ENCODE assay signal across 13 cellular contexts in genomic region chr5:143641549-143641955, GRCh38.
DNase-seq lines count a peak whose midpoint lies in the region; ATAC-seq and TF ChIP-seq lines count a peak whose summit lies in the region.
"Had no signal": no experiment of that assay in that cellular context is flagged by ENCODE, and none has a peak within 500 bp of the region (broad histone marks: within the 10 kb centered on the region; RNA-seq: fewer than 3 reads in every experiment).

No MANE protein-coding gene starts in this region.

- H3K4me3 ChIP-seq in fibroblast of villous mesenchyme (ENCODE audit: low read depth, low read length): no peak overlapping the region
- H3K4me3 ChIP-seq: left ventricle myocardium inferior, ovary had no signal

- H3K36me3 Mint-ChIP-seq in activated CD4-positive, alpha-beta T cell treated with anti-CD3 and anti-CD28 coated beads, Interleukin-2, amount 10 ng/mL, durations not matched to agents 24 days and 14 days (ENCODE audit: low read depth): no peaks in the 10 kb centered on the region
- H3K36me3 Mint-ChIP-seq: CD8-positive, alpha-beta memory T cell had no signal

- no peak overlapping the region for H3K27ac Mint-ChIP-seq in activated CD4-positive, alpha-beta T cell treated with anti-CD3 and anti-CD28 coated beads, Interleukin-2, amount 10 ng/mL, durations not matched to agents 24 days and 14 days
- H3K27ac Mint-ChIP-seq: activated T-helper 17 cell treated with anti-CD3 and anti-CD28 coated beads, Interleukin-2, amount 50 U/mL, for 72 hours had no signal

- no peak for TF ChIP-seq CTCF in GM13977 (IDR thresholded peaks at IDR 0.05; ENCODE audit: extremely low read depth, insufficient read depth, missing control alignments)
- no peak for TF ChIP-seq CTCF in fibroblast of villous mesenchyme (IDR thresholded peaks at IDR 0.05; ENCODE audit: insufficient read depth, low read depth, low read length)

- H3K4me1 Mint-ChIP-seq in activated CD4-positive, alpha-beta T cell treated with anti-CD3 and anti-CD28 coated beads, Interleukin-2, amount 10 ng/mL, durations not matched to agents 24 days and 14 days: no peaks in the 10 kb centered on the region
- H3K4me1 Mint-ChIP-seq: activated T-helper 17 cell treated with anti-CD3 and anti-CD28 coated beads, Interleukin-2, amount 50 U/mL, for 72 hours; CD8-positive, alpha-beta memory T cell had no signal

- DNase-seq in GM13977 (ENCODE audit: low spot score) (peak; percentile 18), fibroblast of villous mesenchyme (ENCODE audit: low read depth) (peak; percentile 72), GDM1 (lab: John Stamatoyannopoulos, UW) (no peak), D341Med (ENCODE audit: low spot score) (no peak)
- DNase-seq in activated CD4-positive, alpha-beta T cell treated with anti-CD3 and anti-CD28 coated beads, Interleukin-2, amount 10 ng/mL, durations not matched to agents 24 days and 14 days: no peak
- no peak for DNase-seq in effector CD8-positive, alpha-beta T cell (lab: John Stamatoyannopoulos, UW)
- DNase-seq: CD8-positive, alpha-beta memory T cell; left ventricle myocardium inferior; ovary had no signal

- no peaks in the 10 kb centered on the region for H3K27me3 Mint-ChIP-seq in activated CD4-positive, alpha-beta T cell treated with anti-CD3 and anti-CD28 coated beads, Interleukin-2, amount 10 ng/mL, durations not matched to agents 24 days and 14 days
- H3K27me3 Mint-ChIP-seq: CD8-positive, alpha-beta memory T cell had no signal

- in situ Hi-C loops in GM13977 (cut with MboI; ENCODE audit: low pct_unique_long_range_greater_than_20kb, low sequenced_read_pairs, unreplicated experiment): no loop called here

- H3K9me3 Mint-ChIP-seq in activated CD4-positive, alpha-beta T cell treated with anti-CD3 and anti-CD28 coated beads, Interleukin-2, amount 10 ng/mL, durations not matched to agents 24 days and 14 days: peaks cover 3% of the 10 kb centered on the region
- H3K9me3 Mint-ChIP-seq: activated T-helper 17 cell treated with anti-CD3 and anti-CD28 coated beads, Interleukin-2, amount 50 U/mL, for 72 hours; CD8-positive, alpha-beta memory T cell had no signal

- intact Hi-C loops in activated CD4-positive, alpha-beta T cell treated with anti-CD3 and anti-CD28 coated beads, Interleukin-2, amount 10 ng/mL, durations not matched to agents 24 days and 14 days (cut with micrococcal nuclease): no loop called here

- no peak overlapping the region for H3K4me3 Mint-ChIP-seq in activated CD4-positive, alpha-beta T cell treated with anti-CD3 and anti-CD28 coated beads, Interleukin-2, amount 10 ng/mL, durations not matched to agents 24 days and 14 days
- H3K4me3 Mint-ChIP-seq: activated T-helper 17 cell treated with anti-CD3 and anti-CD28 coated beads, Interleukin-2, amount 50 U/mL, for 72 hours; CD8-positive, alpha-beta memory T cell had no signal

- ATAC-seq in GM21526 (IDR thresholded peaks at IDR 0.05; ENCODE audit: low FRiP score, unreplicated experiment) (peak; percentile 70), HG03108 (IDR thresholded peaks at IDR 0.05; ENCODE audit: unreplicated experiment) (peak; percentile 56)
- ATAC-seq: activated CD4-positive, CD25-positive, alpha-beta regulatory T cell treated with anti-CD3 and anti-CD28 coated beads, Interleukin-2, amount 50 U/mL, for 24 hours; activated T-helper 17 cell treated with anti-CD3 and anti-CD28 coated beads, Interleukin-2, amount 50 U/mL, for 72 hours had no signal

Comparison
In these comparisons a context has a peak if more than half of its experiments do, and no peak if none do; other contexts are left out.
1. DNase-seq: peak in GM13977 (single experiment) and fibroblast of villous mesenchyme (single experiment); none in activated CD4-positive, alpha-beta T cell treated with anti-CD3 and anti-CD28 coated beads, Interleukin-2, amount 10 ng/mL, durations not matched to agents 24 days and 14 days (single experiment), GDM1 (single experiment), effector CD8-positive, alpha-beta T cell (single experiment) and D341Med (single experiment).